ENCODE assay signal across 15 cellular contexts in the genomic region with DNA sequence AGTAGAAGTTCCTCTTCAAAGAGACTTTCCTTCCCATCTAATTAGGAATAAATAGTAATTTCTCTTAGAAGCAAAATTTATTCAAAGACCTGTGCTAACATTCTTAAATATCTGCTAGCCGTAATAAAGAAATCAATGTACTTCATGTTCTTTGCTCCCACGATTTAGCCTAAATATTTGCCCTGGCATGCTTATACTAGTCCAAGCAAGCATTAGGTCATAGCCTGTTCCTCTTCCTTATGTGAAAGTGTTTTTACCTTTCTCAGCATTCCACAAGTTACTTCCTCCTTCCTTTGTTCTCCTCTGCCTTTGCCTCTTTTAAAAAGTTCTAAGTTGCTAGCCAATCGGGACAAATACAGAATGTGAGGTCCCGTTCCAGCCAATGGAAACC. TPM values are rescaled to one million over a fixed set of nuclear protein-coding genes. Genes with fewer than 3 reads are reported as not detected.
"Had no signal": no experiment of that assay in that cellular context is flagged by ENCODE, and none has a peak within 500 bp of the region (broad histone marks: within the 10 kb centered on the region; RNA-seq: fewer than 3 reads in every experiment).

No MANE protein-coding gene starts in this region.

RNA-seq across cellular contexts. Expression of gene PPP1R2C, which starts 55.6 kb away (rescaled TPM):
- total RNA-seq: activated B cell treated with CpG ODN at 0.5 μM for 24 hours; activated CD4-positive, alpha-beta memory T cell treated with anti-CD3 and anti-CD28 coated beads for 36 hours; activated naive CD4-positive, alpha-beta T cell treated with anti-CD3 and anti-CD28 coated beads for 36 hours; activated naive CD4-positive, alpha-beta T cell treated with anti-CD3 and anti-CD28 coated beads, Interleukin-2, amount 50 U/mL, for 72 hours; activated T-cell treated with anti-CD3 and anti-CD28 coated beads, Interleukin-2, amount 50 U/mL, for 4 hours; activated T-helper 1 cell treated with anti-CD3 and anti-CD28 coated beads, Interleukin-12 subunit alpha, Interleukin-12 subunit beta, Interleukin-2, Interleukin-4 antibody, amounts not matched to agents 30 ng/mL and 10 ng/mL and 1 ng/mL, durations not matched to agents 14 hours and 24 hours and 36 hours; adrenal gland; astrocyte; HepG2; NCI-H460; PC-3; Peyer's patch; Right ventricle myocardium inferior; SK-MEL-5; T-helper 17 cell had no signal
- polyA plus RNA-seq: adrenal gland, HepG2 had no signal
